Comparison of ENCODE assay signal across 1 cellular context in the genomic region with DNA sequence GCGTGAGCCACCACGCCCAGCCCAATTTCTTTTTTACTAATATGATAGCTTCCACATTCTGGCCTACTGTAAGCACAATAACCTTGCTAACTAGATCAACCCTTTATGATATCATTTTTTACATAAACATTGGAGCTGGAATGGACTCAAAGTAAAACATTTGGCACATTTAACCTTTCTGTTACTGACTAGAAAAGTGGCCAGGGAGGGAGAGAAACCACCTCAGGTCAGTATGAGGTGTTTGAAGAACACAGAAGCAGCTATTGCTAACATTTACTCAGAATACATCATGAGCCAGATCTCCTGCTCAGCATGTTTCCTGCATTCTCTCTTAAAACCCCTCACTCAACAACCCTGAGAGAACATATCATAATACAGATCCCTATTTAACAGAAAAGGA.
TF ChIP-seq lines count a peak whose summit lies in the region.

No MANE protein-coding gene starts in this region.

TF ChIP-seq in GM23338, 12 proteins besides CTCF, POLR2A, EP300 and RAD21 (continued from another document):
- TF ChIP-seq, protein P1, sequence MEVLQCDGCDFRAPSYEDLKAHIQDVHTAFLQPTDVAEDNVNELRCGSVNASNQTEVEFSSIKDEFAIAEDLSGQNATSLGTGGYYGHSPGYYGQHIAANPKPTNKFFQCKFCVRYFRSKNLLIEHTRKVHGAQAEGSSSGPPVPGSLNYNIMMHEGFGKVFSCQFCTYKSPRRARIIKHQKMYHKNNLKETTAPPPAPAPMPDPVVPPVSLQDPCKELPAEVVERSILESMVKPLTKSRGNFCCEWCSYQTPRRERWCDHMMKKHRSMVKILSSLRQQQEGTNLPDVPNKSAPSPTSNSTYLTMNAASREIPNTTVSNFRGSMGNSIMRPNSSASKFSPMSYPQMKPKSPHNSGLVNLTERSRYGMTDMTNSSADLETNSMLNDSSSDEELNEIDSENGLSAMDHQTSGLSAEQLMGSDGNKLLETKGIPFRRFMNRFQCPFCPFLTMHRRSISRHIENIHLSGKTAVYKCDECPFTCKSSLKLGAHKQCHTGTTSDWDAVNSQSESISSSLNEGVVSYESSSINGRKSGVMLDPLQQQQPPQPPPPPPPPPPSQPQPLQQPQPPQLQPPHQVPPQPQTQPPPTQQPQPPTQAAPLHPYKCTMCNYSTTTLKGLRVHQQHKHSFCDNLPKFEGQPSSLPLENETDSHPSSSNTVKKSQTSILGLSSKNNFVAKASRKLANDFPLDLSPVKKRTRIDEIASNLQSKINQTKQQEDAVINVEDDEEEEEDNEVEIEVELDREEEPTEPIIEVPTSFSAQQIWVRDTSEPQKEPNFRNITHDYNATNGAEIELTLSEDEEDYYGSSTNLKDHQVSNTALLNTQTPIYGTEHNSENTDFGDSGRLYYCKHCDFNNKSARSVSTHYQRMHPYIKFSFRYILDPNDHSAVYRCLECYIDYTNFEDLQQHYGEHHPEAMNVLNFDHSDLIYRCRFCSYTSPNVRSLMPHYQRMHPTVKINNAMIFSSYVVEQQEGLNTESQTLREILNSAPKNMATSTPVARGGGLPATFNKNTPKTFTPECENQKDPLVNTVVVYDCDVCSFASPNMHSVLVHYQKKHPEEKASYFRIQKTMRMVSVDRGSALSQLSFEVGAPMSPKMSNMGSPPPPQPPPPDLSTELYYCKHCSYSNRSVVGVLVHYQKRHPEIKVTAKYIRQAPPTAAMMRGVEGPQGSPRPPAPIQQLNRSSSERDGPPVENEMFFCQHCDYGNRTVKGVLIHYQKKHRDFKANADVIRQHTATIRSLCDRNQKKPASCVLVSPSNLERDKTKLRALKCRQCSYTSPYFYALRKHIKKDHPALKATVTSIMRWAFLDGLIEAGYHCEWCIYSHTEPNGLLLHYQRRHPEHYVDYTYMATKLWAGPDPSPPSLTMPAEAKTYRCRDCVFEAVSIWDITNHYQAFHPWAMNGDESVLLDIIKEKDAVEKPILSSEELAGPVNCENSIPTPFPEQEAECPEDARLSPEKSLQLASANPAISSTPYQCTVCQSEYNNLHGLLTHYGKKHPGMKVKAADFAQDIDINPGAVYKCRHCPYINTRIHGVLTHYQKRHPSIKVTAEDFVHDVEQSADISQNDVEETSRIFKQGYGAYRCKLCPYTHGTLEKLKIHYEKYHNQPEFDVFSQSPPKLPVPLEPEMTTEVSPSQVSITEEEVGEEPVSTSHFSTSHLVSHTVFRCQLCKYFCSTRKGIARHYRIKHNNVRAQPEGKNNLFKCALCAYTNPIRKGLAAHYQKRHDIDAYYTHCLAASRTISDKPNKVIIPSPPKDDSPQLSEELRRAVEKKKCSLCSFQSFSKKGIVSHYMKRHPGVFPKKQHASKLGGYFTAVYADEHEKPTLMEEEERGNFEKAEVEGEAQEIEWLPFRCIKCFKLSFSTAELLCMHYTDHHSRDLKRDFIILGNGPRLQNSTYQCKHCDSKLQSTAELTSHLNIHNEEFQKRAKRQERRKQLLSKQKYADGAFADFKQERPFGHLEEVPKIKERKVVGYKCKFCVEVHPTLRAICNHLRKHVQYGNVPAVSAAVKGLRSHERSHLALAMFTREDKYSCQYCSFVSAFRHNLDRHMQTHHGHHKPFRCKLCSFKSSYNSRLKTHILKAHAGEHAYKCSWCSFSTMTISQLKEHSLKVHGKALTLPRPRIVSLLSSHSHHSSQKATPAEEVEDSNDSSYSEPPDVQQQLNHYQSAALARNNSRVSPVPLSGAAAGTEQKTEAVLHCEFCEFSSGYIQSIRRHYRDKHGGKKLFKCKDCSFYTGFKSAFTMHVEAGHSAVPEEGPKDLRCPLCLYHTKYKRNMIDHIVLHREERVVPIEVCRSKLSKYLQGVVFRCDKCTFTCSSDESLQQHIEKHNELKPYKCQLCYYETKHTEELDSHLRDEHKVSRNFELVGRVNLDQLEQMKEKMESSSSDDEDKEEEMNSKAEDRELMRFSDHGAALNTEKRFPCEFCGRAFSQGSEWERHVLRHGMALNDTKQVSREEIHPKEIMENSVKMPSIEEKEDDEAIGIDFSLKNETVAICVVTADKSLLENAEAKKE (CRISPR knock-in tag; IDR thresholded peaks at IDR 0.05) = no peak
- TF ChIP-seq EZH2phosphoT487 (IDR thresholded peaks at IDR 0.05; ENCODE audit: unreplicated experiment) (no peak), STAT1 (IDR thresholded peaks at IDR 0.05; ENCODE audit: unreplicated experiment) (no peak)
